2 cellular contexts compared by ENCODE assay signal in the genomic region with DNA sequence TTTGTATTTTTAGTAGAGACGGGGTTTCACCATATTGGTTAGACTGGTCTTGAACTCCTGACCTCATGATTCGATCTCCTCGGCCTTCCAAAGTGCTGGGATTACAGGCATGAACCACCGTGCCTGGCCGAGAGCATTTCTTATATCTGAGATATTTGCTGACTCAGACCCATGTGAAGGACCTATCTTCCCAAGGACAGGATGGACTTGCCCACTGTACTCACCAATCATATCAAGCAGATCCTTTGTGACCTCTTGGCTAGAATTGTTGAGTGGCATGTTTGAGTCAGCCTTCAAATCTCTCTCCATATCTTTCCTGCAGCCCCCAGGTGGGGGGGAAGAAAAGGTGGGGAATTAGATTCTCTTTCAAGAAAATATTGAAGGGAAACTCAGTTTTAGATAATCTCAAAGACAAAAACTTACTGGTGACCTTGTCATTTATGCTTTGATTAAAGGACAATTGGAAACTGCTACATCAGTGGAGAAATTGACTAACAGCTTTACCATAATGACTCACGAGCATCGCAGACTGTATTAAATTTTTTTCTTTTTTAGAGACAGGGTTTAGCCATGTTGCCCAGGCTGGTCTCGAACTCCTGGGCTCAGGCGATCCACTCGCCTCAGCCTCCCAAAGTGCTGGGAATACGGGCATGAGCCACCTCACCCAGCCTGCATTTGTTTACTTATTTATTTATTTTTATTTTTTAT.
TF ChIP-seq lines count a peak whose summit lies in the region.

No MANE protein-coding gene starts in this region.

TF ChIP-seq in A549, 52 proteins besides CTCF, POLR2A, EP300 and RAD21:
- TF ChIP-seq, protein P1, sequence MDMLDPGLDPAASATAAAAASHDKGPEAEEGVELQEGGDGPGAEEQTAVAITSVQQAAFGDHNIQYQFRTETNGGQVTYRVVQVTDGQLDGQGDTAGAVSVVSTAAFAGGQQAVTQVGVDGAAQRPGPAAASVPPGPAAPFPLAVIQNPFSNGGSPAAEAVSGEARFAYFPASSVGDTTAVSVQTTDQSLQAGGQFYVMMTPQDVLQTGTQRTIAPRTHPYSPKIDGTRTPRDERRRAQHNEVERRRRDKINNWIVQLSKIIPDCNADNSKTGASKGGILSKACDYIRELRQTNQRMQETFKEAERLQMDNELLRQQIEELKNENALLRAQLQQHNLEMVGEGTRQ (IDR thresholded peaks at IDR 0.05) = no peak
- TF ChIP-seq SREBF2 (IDR thresholded peaks at IDR 0.05) (no peak), TFCP2L1 (CRISPR knock-in tag; IDR thresholded peaks at IDR 0.05) (no peak), ESRRA (IDR thresholded peaks at IDR 0.05; ENCODE audit: borderline replicate concordance, low read length) (no peak), EHMT2 (IDR thresholded peaks at IDR 0.05; ENCODE audit: low read depth) (no peak), CBX2 (IDR thresholded peaks at IDR 0.05; ENCODE audit: borderline replicate concordance, low read depth) (no peak), MAFK (IDR thresholded peaks at IDR 0.05; ENCODE audit: partially characterized antibody) (peak; percentile 76)
- TF ChIP-seq, protein P2, sequence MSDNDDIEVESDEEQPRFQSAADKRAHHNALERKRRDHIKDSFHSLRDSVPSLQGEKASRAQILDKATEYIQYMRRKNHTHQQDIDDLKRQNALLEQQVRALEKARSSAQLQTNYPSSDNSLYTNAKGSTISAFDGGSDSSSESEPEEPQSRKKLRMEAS (IDR thresholded peaks at IDR 0.05) = no peak
- TF ChIP-seq, protein P3, sequence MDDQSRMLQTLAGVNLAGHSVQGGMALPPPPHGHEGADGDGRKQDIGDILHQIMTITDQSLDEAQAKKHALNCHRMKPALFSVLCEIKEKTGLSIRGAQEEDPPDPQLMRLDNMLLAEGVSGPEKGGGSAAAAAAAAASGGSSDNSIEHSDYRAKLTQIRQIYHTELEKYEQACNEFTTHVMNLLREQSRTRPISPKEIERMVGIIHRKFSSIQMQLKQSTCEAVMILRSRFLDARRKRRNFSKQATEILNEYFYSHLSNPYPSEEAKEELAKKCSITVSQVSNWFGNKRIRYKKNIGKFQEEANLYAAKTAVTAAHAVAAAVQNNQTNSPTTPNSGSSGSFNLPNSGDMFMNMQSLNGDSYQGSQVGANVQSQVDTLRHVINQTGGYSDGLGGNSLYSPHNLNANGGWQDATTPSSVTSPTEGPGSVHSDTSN (IDR thresholded peaks at IDR 0.05) = no peak
TF ChIP-seq in A549: peak in this region for 1.

TF ChIP-seq in endothelial cell of umbilical vein, 7 proteins besides CTCF, POLR2A, EP300 and RAD21:
- TF ChIP-seq EZH2 (IDR thresholded peaks at IDR 0.05; ENCODE audit: borderline replicate concordance, low read depth, low read length, severe bottlenecking) (no peak), GATA2 (IDR thresholded peaks at IDR 0.05; ENCODE audit: insufficient read depth, insufficient read length, low read depth, low read length) (no peak), POLR2AphosphoS5 (IDR thresholded peaks at IDR 0.05; ENCODE audit: insufficient read depth, low read depth, low read length) (no peak), FOS (IDR thresholded peaks at IDR 0.05; ENCODE audit: borderline replicate concordance, insufficient read depth, low read length) (no peak), JUN (IDR thresholded peaks at IDR 0.05; ENCODE audit: borderline replicate concordance, insufficient read depth, insufficient read length, low read depth) (no peak), MYC (IDR thresholded peaks at IDR 0.05; ENCODE audit: low read depth, low read length) (no peak)
- TF ChIP-seq, protein P2 (IDR thresholded peaks at IDR 0.05; ENCODE audit: insufficient read depth, insufficient read length) = no peak
